Comparison of ENCODE assay signal across 8 cellular contexts in genomic region chr1:32500387-32501209, GRCh38. TPM values are rescaled to one million over a fixed set of nuclear protein-coding genes. Genes with fewer than 3 reads are reported as not detected.
DNase-seq lines count a peak whose midpoint lies in the region; TF ChIP-seq lines count a peak whose summit lies in the region.

No MANE protein-coding gene starts in this region.

- peak; percentile 37 for TF ChIP-seq CTCF in GM13977 (IDR thresholded peaks at IDR 0.05; ENCODE audit: extremely low read depth, insufficient read depth, missing control alignments)
- TF ChIP-seq CTCF in LNCAP (IDR thresholded peaks at IDR 0.05), result peak; percentile 38
- TF ChIP-seq CTCF in breast epithelium (IDR thresholded peaks at IDR 0.05), result peak in 1 of 3 donors; percentile 43
- TF ChIP-seq CTCF in sigmoid colon (IDR thresholded peaks at IDR 0.05), result no peak

- no peak for TF ChIP-seq EP300 in sigmoid colon (IDR thresholded peaks at IDR 0.05)

- H3K4me3 ChIP-seq in breast epithelium (peak overlapping the region; percentile 57 to 99 (median 78)), iPS-20b (ENCODE audit: low read length) (peak overlapping the region; percentile 81), sigmoid colon (peak overlapping the region; percentile 33 to 96 (median 87))

- H3K9ac ChIP-seq in iPS-20b (ENCODE audit: low read depth, low read length), result peak overlapping the region; percentile 85

- peaks cover 0 to 6% of the 10 kb centered on the region in 2 donors for H3K4me1 ChIP-seq in breast epithelium
- H3K4me1 ChIP-seq in iPS-20b (ENCODE audit: insufficient read depth, low read length), result no peaks in the 10 kb centered on the region
- peaks cover 0 to 37% (median 14%) of the 10 kb centered on the region in 4 donors for H3K4me1 ChIP-seq in sigmoid colon

- DNase-seq in ACHN (peak; percentile 63), GM13977 (ENCODE audit: low spot score) (peak; percentile 84), SK-MEL-5 (ENCODE audit: low read depth, low spot score) (peak; percentile 77), breast epithelium (ENCODE audit: low spot score in 2 of 2) (peak; percentile 65 to 73), sigmoid colon (peak; percentile 84), activated gamma-delta T cell treated with Interleukin-2 at 50 U/mL for 16 hours (no peak)

- H3K9me3 ChIP-seq in breast epithelium, result no peaks in the 10 kb centered on the region
- no peaks in the 10 kb centered on the region for H3K9me3 ChIP-seq in iPS-20b (ENCODE audit: insufficient read depth, low read depth, low read length)
- H3K9me3 ChIP-seq in sigmoid colon, result no peaks in the 10 kb centered on the region

- WGBS in sigmoid colon, 2 donors, result 1% methylated on average over 99 of the region's 99 CpGs

- H3K27me3 ChIP-seq in breast epithelium, result no peaks in the 10 kb centered on the region
- H3K27me3 ChIP-seq in iPS-20b (ENCODE audit: insufficient read depth, low read length), result no peaks in the 10 kb centered on the region
- H3K27me3 ChIP-seq in sigmoid colon, result no peaks in the 10 kb centered on the region

- H3K36me3 ChIP-seq in breast epithelium (no peaks in the 10 kb centered on the region), iPS-20b (ENCODE audit: insufficient read depth, low read depth, low read length) (no peaks in the 10 kb centered on the region), sigmoid colon (no peaks in the 10 kb centered on the region)

- in situ Hi-C loops in ACHN (cut with HindIII; ENCODE audit: low pct_ligation_motif_present, low pct_unique_long_range_greater_than_20kb, low sequenced_read_pairs), result no loop called here
- in situ Hi-C loops in GM13977 (cut with MboI; ENCODE audit: low pct_unique_long_range_greater_than_20kb, low sequenced_read_pairs, unreplicated experiment), result no loop called here
- in situ Hi-C loops in SK-MEL-5 (cut with HindIII; ENCODE audit: low pct_unique_long_range_greater_than_20kb, low sequenced_read_pairs), result no loop called here

- intact Hi-C loops in breast epithelium (cut with DNase I; ENCODE audit: low total_unique reads), result no loop called here
- intact Hi-C loops in sigmoid colon (cut with DNase I), result loop anchor here (1.0 kb wide), 1 partner anchor 52 kb away; no protein-coding TSS in a partner anchor

- no peak for TF ChIP-seq POLR2A in breast epithelium (IDR thresholded peaks at IDR 0.05)
- no peak for TF ChIP-seq POLR2A in sigmoid colon (IDR thresholded peaks at IDR 0.05)

- peak overlapping the region; percentile 96 to 100 for H3K27ac ChIP-seq in breast epithelium
- H3K27ac ChIP-seq in iPS-20b (ENCODE audit: low read length), result no peak overlapping the region
- peak overlapping the region; percentile 92 to 99 (median 98) for H3K27ac ChIP-seq in sigmoid colon

RNA-seq across cellular contexts. Expression of gene ZBTB8B, which starts 35.7 kb away (rescaled TPM):
- 0.35 and 0.50 TPM in 2 replicates for total RNA-seq in SK-MEL-5 (2014; rRNA removed; shearing (Covaris generic))
- polyA plus RNA-seq in SK-MEL-5 (2015; cell fraction: cytosol; rRNA removed), result 0.25 and 0.41 TPM in 2 replicates
- polyA plus RNA-seq in SK-MEL-5 (2015; cell fraction: nucleus; rRNA removed), result 0.96 and 1.1 TPM in 2 replicates
- total RNA-seq in breast epithelium (under 1 TPM; under 0.01 to 0.15 (median under 0.01) TPM), sigmoid colon (under 1 TPM in 3 of 4 donors, not detected in 1; under 0.01 TPM)
- polyA plus RNA-seq in sigmoid colon, result under 1 TPM in 1 of 3 donors, not detected in 2; 0.01 TPM

RNA-seq across cellular contexts. Expression of gene ZBTB8A, which starts 38.6 kb away (rescaled TPM):
- 3.2 and 3.7 TPM in 2 replicates for total RNA-seq in SK-MEL-5 (2014; rRNA removed; shearing (Covaris generic))
- polyA plus RNA-seq in SK-MEL-5 (2015; cell fraction: cytosol; rRNA removed), result 1.5 and 2.4 TPM in 2 replicates
- 0.88 and 1.6 TPM in 2 replicates for polyA plus RNA-seq in SK-MEL-5 (2015; cell fraction: nucleus; rRNA removed)
- 1 to 10 TPM; 6.6 to 10.0 (median 9.6) TPM for total RNA-seq in breast epithelium
- total RNA-seq in sigmoid colon, result 10 to 100 TPM in 1 of 4 donors, 1 to 10 TPM in 3; 5.6 to 10.8 (median 7.0) TPM
- polyA plus RNA-seq in sigmoid colon, result 1 to 10 TPM; 1.8 to 2.4 (median 2.1) TPM

Comparison
In these comparisons a context has a peak if more than half of its experiments do, and no peak if none do; other contexts are left out.
1. CTCF ChIP-seq: peak in GM13977 (single experiment) and LNCAP (single experiment); none in sigmoid colon (0 of 4).
2. Peak in every context shown above with its lines, with median percentiles within 50 percentile points of each other: H3K4me3 ChIP-seq.